ENCODE assay signal across 18 cellular contexts in genomic region chr5:72428664-72429063, GRCh38.
"Had no signal": no experiment of that assay in that cellular context is flagged by ENCODE, and none has a peak within 500 bp of the region (broad histone marks: within the 10 kb centered on the region; RNA-seq: fewer than 3 reads in every experiment).

No MANE protein-coding gene starts in this region.

- H3K9me3 ChIP-seq: right atrium auricular region, suprapubic skin, upper lobe of right lung had no signal

- H3K36me3 Mint-ChIP-seq: activated CD4-positive, alpha-beta memory T cell treated with anti-CD3 and anti-CD28 coated beads for 36 hours; brain; memory B cell; natural killer cell had no signal

- H3K4me1 Mint-ChIP-seq: activated CD4-positive, alpha-beta T cell treated with anti-CD3 and anti-CD28 coated beads for 36 hours; natural killer cell had no signal

- H3K4me3 ChIP-seq: right atrium auricular region, suprapubic skin, upper lobe of right lung had no signal

- H3K27ac ChIP-seq: upper lobe of right lung, WERI-Rb-1 had no signal

- DNase-seq: activated CD4-positive, alpha-beta memory T cell treated with anti-CD3 and anti-CD28 coated beads for 36 hours; activated CD4-positive, alpha-beta T cell treated with anti-CD3 and anti-CD28 coated beads for 36 hours; activated effector memory CD4-positive, alpha-beta T cell treated with Interleukin-2 at 50 U/mL for 16 hours; activated naive CD4-positive, alpha-beta T cell treated with anti-CD3 and anti-CD28 coated beads, Interleukin-2, amount 50 U/mL, for 16 hours; activated T-cell treated with anti-CD3 and anti-CD28 coated beads, Interleukin-2, amount 50 U/mL, for 24 hours; effector CD8-positive, alpha-beta T cell; foreskin melanocyte; natural killer cell; nucleus accumbens; upper lobe of right lung; WERI-Rb-1 had no signal

- H3K4me3 Mint-ChIP-seq: activated CD4-positive, alpha-beta memory T cell treated with anti-CD3 and anti-CD28 coated beads for 36 hours; activated CD4-positive, alpha-beta T cell treated with anti-CD3 and anti-CD28 coated beads for 36 hours; activated T-cell treated with anti-CD3 and anti-CD28 coated beads, Interleukin-2, amount 50 U/mL, for 24 hours; brain; memory B cell; natural killer cell; stimulated activated naive CD8-positive, alpha-beta T cell treated with anti-CD3 and anti-CD28 coated beads, Interleukin-15, Interleukin-2, amounts not matched to agents 100 ng/mL and 50 ng/mL, for 24 hours; T-helper 1 cell treated with Interleukin-12 subunit alpha and Interleukin-12 subunit beta and Interleukin-4 antibody, amounts not matched to agents 30 μg/mL and 1 μg/mL, for 36 hours had no signal

- H3K27ac Mint-ChIP-seq: activated CD4-positive, alpha-beta memory T cell treated with anti-CD3 and anti-CD28 coated beads for 36 hours; activated CD4-positive, alpha-beta T cell treated with anti-CD3 and anti-CD28 coated beads for 36 hours; activated T-cell treated with anti-CD3 and anti-CD28 coated beads, Interleukin-2, amount 50 U/mL, for 24 hours; memory B cell; natural killer cell; stimulated activated naive CD8-positive, alpha-beta T cell treated with anti-CD3 and anti-CD28 coated beads, Interleukin-15, Interleukin-2, amounts not matched to agents 100 ng/mL and 50 ng/mL, for 24 hours; T-helper 1 cell treated with Interleukin-12 subunit alpha and Interleukin-12 subunit beta and Interleukin-4 antibody, amounts not matched to agents 30 μg/mL and 1 μg/mL, for 36 hours had no signal

- H3K36me3 ChIP-seq: right atrium auricular region, suprapubic skin, upper lobe of right lung, WERI-Rb-1 had no signal

- ATAC-seq: activated CD4-positive, alpha-beta T cell treated with anti-CD3 and anti-CD28 coated beads for 36 hours; left lobe of liver; natural killer cell had no signal

- H3K27me3 ChIP-seq: right atrium auricular region, suprapubic skin, upper lobe of right lung had no signal
